9 cellular contexts compared by ENCODE assay signal in the genomic region with DNA sequence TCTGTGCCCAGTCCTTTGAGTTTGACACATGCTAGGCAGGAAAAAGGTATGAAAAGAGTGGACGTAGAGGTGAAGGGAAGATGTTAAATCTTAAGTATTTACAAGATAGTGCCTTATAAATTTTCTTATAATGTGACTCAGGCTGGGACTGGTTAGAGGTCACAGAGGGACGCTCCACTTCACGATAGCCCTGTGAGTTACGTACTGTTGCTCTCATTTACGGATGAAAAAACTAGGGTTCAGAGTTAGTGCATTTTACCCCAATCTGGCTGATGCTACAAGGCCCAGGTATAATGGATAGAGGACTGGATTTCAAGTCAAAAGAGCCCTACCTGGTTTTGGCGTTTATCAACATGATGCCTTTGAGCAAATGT. TPM values are rescaled to one million over a fixed set of nuclear protein-coding genes. Genes with fewer than 3 reads are reported as not detected.
DNase-seq lines count a peak whose midpoint lies in the region; ATAC-seq and TF ChIP-seq lines count a peak whose summit lies in the region.
"Had no signal": no experiment of that assay in that cellular context is flagged by ENCODE, and none has a peak within 500 bp of the region (broad histone marks: within the 10 kb centered on the region; RNA-seq: fewer than 3 reads in every experiment).

No MANE protein-coding gene starts in this region.

- H3K9me3 Mint-ChIP-seq in activated CD8-positive, alpha-beta memory T cell treated with anti-CD3 and anti-CD28 coated beads, Interleukin-2, amount 10 ng/mL, durations not matched to agents 7 days and 5 days (ENCODE audit: low read depth) = no peaks in the 10 kb centered on the region
- H3K9me3 Mint-ChIP-seq in stimulated activated memory B cell treated with anti-CD40 and anti-IgM and Interleukin-4, amounts not matched to agents 10 μg/mL and 1 μg/mL and 100 μg/mL, for 72 hours = no peaks in the 10 kb centered on the region

- TF ChIP-seq CTCF in VCaP (conservative IDR thresholded peaks at IDR 0.05) = no peak
- TF ChIP-seq CTCF in fibroblast of the aortic adventitia (IDR thresholded peaks at IDR 0.05; ENCODE audit: insufficient read depth, low read length) = no peak

- H3K27ac ChIP-seq in VCaP = peak overlapping the region; percentile 91

- H3K4me3 ChIP-seq in fibroblast of the aortic adventitia (ENCODE audit: low read depth, low read length) = peak overlapping the region; percentile 85

- CTCF ChIA-PET in activated CD8-positive, alpha-beta memory T cell treated with anti-CD3 and anti-CD28 coated beads, Interleukin-2, amount 10 ng/mL, durations not matched to agents 7 days and 5 days (lab: Charles Lee) = interaction anchor here (1.4 to 1.9 kb wide), 6 partner anchors 48 to 189 kb away, joined by 3 to 11 read pairs (median 6); partner anchors contain the start of genes GPX7, ORC1 and PRPF38A

- no peaks in the 10 kb centered on the region for H3K27me3 Mint-ChIP-seq in activated CD8-positive, alpha-beta memory T cell treated with anti-CD3 and anti-CD28 coated beads, Interleukin-2, amount 10 ng/mL, durations not matched to agents 7 days and 5 days
- H3K27me3 Mint-ChIP-seq in stimulated activated memory B cell treated with anti-CD40 and anti-IgM and Interleukin-4, amounts not matched to agents 10 μg/mL and 1 μg/mL and 100 μg/mL, for 72 hours = no peaks in the 10 kb centered on the region

- DNase-seq in activated CD8-positive, alpha-beta memory T cell treated with anti-CD3 and anti-CD28 coated beads, Interleukin-2, amount 10 ng/mL, durations not matched to agents 7 days and 5 days = no peak
- no peak for DNase-seq in activated CD8-positive, alpha-beta memory T cell treated with anti-CD3 and anti-CD28 coated beads, Interleukin-2, amount 50 U/mL, for 48 hours
- DNase-seq in fibroblast of the aortic adventitia (ENCODE audit: low read depth) (no peak), NOMO-1 treated with dmso at 0.1 percent for 144 hours (lab: John Stamatoyannopoulos, UW; ENCODE audit: unreplicated experiment) (no peak), H4 (ENCODE audit: low spot score) (no peak), retina (no peak)
- DNase-seq: activated CD8-positive, alpha-beta memory T cell treated with anti-CD3 and anti-CD28 coated beads, Interleukin-2, amount 50 U/mL, for 4 hours had no signal

- peaks cover 12% of the 10 kb centered on the region for H3K4me1 Mint-ChIP-seq in activated CD8-positive, alpha-beta memory T cell treated with anti-CD3 and anti-CD28 coated beads, Interleukin-2, amount 10 ng/mL, durations not matched to agents 7 days and 5 days
- H3K4me1 Mint-ChIP-seq in stimulated activated memory B cell treated with anti-CD40 and anti-IgM and Interleukin-4, amounts not matched to agents 10 μg/mL and 1 μg/mL and 100 μg/mL, for 72 hours = peaks cover 26% of the 10 kb centered on the region

- peaks cover 5% of the 10 kb centered on the region for H3K36me3 Mint-ChIP-seq in activated CD8-positive, alpha-beta memory T cell treated with anti-CD3 and anti-CD28 coated beads, Interleukin-2, amount 10 ng/mL, durations not matched to agents 7 days and 5 days
- H3K36me3 Mint-ChIP-seq in stimulated activated memory B cell treated with anti-CD40 and anti-IgM and Interleukin-4, amounts not matched to agents 10 μg/mL and 1 μg/mL and 100 μg/mL, for 72 hours = peaks cover 3% of the 10 kb centered on the region

- no peak for ATAC-seq in activated CD8-positive, alpha-beta memory T cell treated with anti-CD3 and anti-CD28 coated beads, Interleukin-2, amount 10 ng/mL, durations not matched to agents 7 days and 5 days
- no peak for ATAC-seq in stimulated activated memory B cell treated with anti-CD40 and anti-IgM and Interleukin-4, amounts not matched to agents 10 μg/mL and 1 μg/mL and 100 μg/mL, for 72 hours

- H3K27ac Mint-ChIP-seq in activated CD8-positive, alpha-beta memory T cell treated with anti-CD3 and anti-CD28 coated beads, Interleukin-2, amount 10 ng/mL, durations not matched to agents 7 days and 5 days = peak overlapping the region; percentile 64
- H3K27ac Mint-ChIP-seq in stimulated activated memory B cell treated with anti-CD40 and anti-IgM and Interleukin-4, amounts not matched to agents 10 μg/mL and 1 μg/mL and 100 μg/mL, for 72 hours = no peak overlapping the region

- peak overlapping the region; percentile 59 for H3K4me3 Mint-ChIP-seq in activated CD8-positive, alpha-beta memory T cell treated with anti-CD3 and anti-CD28 coated beads, Interleukin-2, amount 10 ng/mL, durations not matched to agents 7 days and 5 days
- H3K4me3 Mint-ChIP-seq in stimulated activated memory B cell treated with anti-CD40 and anti-IgM and Interleukin-4, amounts not matched to agents 10 μg/mL and 1 μg/mL and 100 μg/mL, for 72 hours = peak overlapping the region; percentile 37

RNA-seq across cellular contexts. Expression of gene TUT4, which starts 1.4 kb away (rescaled TPM):
- total RNA-seq in activated CD8-positive, alpha-beta memory T cell treated with anti-CD3 and anti-CD28 coated beads, Interleukin-2, amount 10 ng/mL, durations not matched to agents 7 days and 5 days = 10 to 100 TPM; 60.4 to 76.5 TPM
- total RNA-seq in fibroblast of the aortic adventitia (ENCODE audit: low replicate concordance) = 42.5 and 53.7 TPM in 2 replicates
- 16.4 and 25.3 TPM in 2 replicates for total RNA-seq in H4 (2014; rRNA removed; shearing (Covaris generic))

RNA-seq across cellular contexts. Expression of gene GPX7, which starts 47.9 kb away (rescaled TPM):
- 10 to 100 TPM; 14.4 to 15.3 TPM for total RNA-seq in activated CD8-positive, alpha-beta memory T cell treated with anti-CD3 and anti-CD28 coated beads, Interleukin-2, amount 10 ng/mL, durations not matched to agents 7 days and 5 days
- total RNA-seq in fibroblast of the aortic adventitia (ENCODE audit: low replicate concordance) = 10.8 and 31.0 TPM in 2 replicates
- 0.14 TPM in 1 of 2 replicates, not detected in the other for total RNA-seq in H4 (2014; rRNA removed; shearing (Covaris generic))

Comparison
In these comparisons a context has a peak if more than half of its experiments do, and no peak if none do; other contexts are left out.
1. RNA of gene GPX7, which starts 47.9 kb away (total RNA-seq): 10.8 to 31.0 TPM in fibroblast of the aortic adventitia and 14.4 to 15.3 TPM in activated CD8-positive, alpha-beta memory T cell treated with anti-CD3 and anti-CD28 coated beads, Interleukin-2, amount 10 ng/mL, durations not matched to agents 7 days and 5 days; 0.14 TPM in H4; every median in the first group is over 10 times any median in the second.